ENCODE assay signal across 1 cellular context in the genomic region with DNA sequence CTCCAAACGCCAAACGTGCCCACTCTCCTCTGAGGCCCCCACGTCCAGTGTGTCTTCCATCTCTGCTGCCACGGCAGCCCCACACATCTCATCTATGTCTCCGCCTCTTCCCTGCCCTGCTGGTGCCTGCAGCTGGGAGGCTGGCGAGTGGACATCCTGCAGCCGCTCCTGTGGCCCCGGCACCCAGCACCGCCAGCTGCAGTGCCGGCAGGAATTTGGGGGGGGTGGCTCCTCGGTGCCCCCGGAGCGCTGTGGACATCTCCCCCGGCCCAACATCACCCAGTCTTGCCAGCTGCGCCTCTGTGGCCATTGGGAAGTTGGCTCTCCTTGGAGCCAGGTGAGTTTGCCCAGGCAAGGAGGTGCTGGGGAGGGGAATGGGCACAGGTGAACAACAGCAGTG.
TF ChIP-seq lines count a peak whose summit lies in the region.

No MANE protein-coding gene starts in this region.

TF ChIP-seq in K562, 482 proteins besides CTCF, POLR2A, EP300 and RAD21:
- peak; percentile 16; the same call in 1 of the 2 replicates for TF ChIP-seq POLR2AphosphoS5 (IDR thresholded peaks at IDR 0.05; ENCODE audit: control insufficient read depth, insufficient read depth, low read depth, low read length)
- TF ChIP-seq RBFOX2 (IDR thresholded peaks at IDR 0.05; ENCODE audit: low read depth, low read length): peak; percentile 75
- TF ChIP-seq, protein P1, sequence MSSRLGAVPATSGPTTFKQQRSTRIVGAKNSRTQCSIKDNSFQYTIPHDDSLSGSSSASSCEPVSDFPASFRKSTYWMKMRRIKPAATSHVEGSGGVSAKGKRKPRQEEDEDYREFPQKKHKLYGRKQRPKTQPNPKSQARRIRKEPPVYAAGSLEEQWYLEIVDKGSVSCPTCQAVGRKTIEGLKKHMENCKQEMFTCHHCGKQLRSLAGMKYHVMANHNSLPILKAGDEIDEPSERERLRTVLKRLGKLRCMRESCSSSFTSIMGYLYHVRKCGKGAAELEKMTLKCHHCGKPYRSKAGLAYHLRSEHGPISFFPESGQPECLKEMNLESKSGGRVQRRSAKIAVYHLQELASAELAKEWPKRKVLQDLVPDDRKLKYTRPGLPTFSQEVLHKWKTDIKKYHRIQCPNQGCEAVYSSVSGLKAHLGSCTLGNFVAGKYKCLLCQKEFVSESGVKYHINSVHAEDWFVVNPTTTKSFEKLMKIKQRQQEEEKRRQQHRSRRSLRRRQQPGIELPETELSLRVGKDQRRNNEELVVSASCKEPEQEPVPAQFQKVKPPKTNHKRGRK (tag; IDR thresholded peaks at IDR 0.05): no peak
- peak; percentile 21 for TF ChIP-seq POLR2B (IDR thresholded peaks at IDR 0.05; ENCODE audit: low read depth, partially characterized antibody)
- TF ChIP-seq POLR2G (IDR thresholded peaks at IDR 0.05; ENCODE audit: low read depth, low read length): peak; percentile 72
